Comparison of ENCODE assay signal across 22 cellular contexts in the genomic region with DNA sequence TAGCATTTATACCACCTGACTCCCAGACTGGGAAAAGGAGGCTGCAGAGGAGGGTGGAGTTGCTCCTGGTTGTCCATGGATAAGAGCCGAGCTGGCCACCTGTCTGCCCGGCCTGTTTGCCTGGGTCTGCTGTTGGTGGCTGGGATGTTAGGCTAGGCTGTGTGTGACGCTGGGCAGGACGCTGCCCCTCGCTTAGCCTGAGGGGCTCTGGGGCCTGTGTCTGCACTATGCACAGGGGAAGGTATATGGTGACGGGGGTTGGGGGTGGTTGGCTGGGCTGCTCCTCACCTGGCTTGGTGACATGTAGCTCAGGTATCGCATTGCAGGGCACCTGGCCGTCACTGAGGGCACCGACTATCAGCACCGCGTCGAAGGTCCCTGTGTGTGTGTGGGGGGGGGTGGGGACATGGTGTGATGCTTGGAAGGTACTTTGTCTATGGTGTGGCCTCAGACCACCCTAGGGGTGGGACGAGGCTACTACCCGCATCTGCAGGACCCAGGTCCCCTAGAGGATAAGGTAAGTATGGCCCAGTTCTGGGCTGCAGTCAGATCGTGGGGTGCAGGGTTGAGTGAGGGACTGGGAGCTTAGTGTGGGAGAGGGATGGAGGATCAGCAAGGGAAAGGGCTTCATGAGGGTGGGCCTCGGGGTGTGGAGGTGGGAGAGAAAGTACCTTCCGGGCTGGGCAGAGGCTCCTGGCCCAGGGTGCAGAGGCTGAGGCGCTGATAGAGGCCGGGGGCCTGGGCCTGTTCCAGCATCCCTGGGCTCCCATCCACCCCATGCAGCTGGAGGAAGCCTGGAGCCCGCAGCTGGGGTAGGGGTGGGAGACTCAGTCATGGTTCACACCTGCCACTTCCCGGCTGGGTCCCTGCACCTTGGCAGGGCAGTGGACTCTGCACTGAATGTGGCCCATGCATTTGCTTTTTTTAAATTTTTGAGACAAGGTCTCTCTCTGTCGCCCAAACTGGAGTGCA. TPM values are rescaled to one million over a fixed set of nuclear protein-coding genes. Genes with fewer than 3 reads are reported as not detected.
DNase-seq lines count a peak whose midpoint lies in the region; TF ChIP-seq lines count a peak whose summit lies in the region.
"Had no signal": no experiment of that assay in that cellular context is flagged by ENCODE, and none has a peak within 500 bp of the region (broad histone marks: within the 10 kb centered on the region; RNA-seq: fewer than 3 reads in every experiment).

No MANE protein-coding gene starts in this region.

- H3K9me3 Mint-ChIP-seq in T-helper 1 cell treated with Interleukin-12 subunit alpha and Interleukin-12 subunit beta and Interleukin-4 antibody, amounts not matched to agents 30 μg/mL and 1 μg/mL, for 36 hours = no peaks in the 10 kb centered on the region
- no peaks in the 10 kb centered on the region for H3K9me3 Mint-ChIP-seq in endothelial cell (ENCODE audit: unreplicated experiment)
- H3K9me3 Mint-ChIP-seq in progenitor cell of endocrine pancreas (ENCODE audit: low read depth) = no peaks in the 10 kb centered on the region
- H3K9me3 Mint-ChIP-seq: stimulated activated memory B cell treated with anti-CD40 and anti-IgM and Interleukin-4, amounts not matched to agents 10 μg/mL and 1 μg/mL and 100 μg/mL, for 72 hours had no signal

- no peaks in the 10 kb centered on the region for H3F3A ChIP-seq in Loucy (ENCODE audit: low read depth)

- H3K9me2 ChIP-seq in Loucy (replicated peaks; ENCODE audit: low read depth, low read length) = no peaks in the 10 kb centered on the region

- H3K27me3 ChIP-seq in Loucy (ENCODE audit: insufficient read depth, low read length, poor library complexity, severe bottlenecking) (no peaks in the 10 kb centered on the region), spleen (replicated peaks in 1 of 7) (no peaks in the 10 kb centered on the region)
- H3K27me3 ChIP-seq: esophagus squamous epithelium, sigmoid colon had no signal

- H3K4me1 Mint-ChIP-seq in T-helper 1 cell treated with Interleukin-12 subunit alpha and Interleukin-12 subunit beta and Interleukin-4 antibody, amounts not matched to agents 30 μg/mL and 1 μg/mL, for 36 hours (ENCODE audit: low read depth) = peaks cover 4% of the 10 kb centered on the region
- peaks cover 16% of the 10 kb centered on the region for H3K4me1 Mint-ChIP-seq in endothelial cell (ENCODE audit: unreplicated experiment)
- peaks cover 18% of the 10 kb centered on the region for H3K4me1 Mint-ChIP-seq in progenitor cell of endocrine pancreas (ENCODE audit: low read depth)

- no peak overlapping the region for H2AFZ ChIP-seq in Loucy (ENCODE audit: low read length)

- H3K4me1 ChIP-seq in Loucy (ENCODE audit: insufficient read depth, low read length, poor library complexity, severe bottlenecking) (peaks cover 17% of the 10 kb centered on the region), spleen (peaks cover 0 to 36% (median 23%) of the 10 kb centered on the region in 6 donors)

- no peaks in the 10 kb centered on the region for H3K9me3 ChIP-seq in Loucy (ENCODE audit: insufficient read depth, low read depth, low read length)
- no peaks in the 10 kb centered on the region for H3K9me3 ChIP-seq in spleen
- H3K9me3 ChIP-seq: esophagus squamous epithelium, sigmoid colon had no signal

- peak; percentile 51 for TF ChIP-seq CTCF in Loucy (conservative IDR thresholded peaks at IDR 0.05; ENCODE audit: low read length)
- peak; percentile 49 for TF ChIP-seq CTCF in endothelial cell (IDR thresholded peaks at IDR 0.05; ENCODE audit: unreplicated experiment)
- TF ChIP-seq CTCF in progenitor cell of endocrine pancreas (IDR thresholded peaks at IDR 0.05; ENCODE audit: unreplicated experiment) = peak; percentile 42
- no peak for TF ChIP-seq CTCF in spleen (IDR thresholded peaks at IDR 0.05 in 8 of 11, conservative IDR thresholded peaks at IDR 0.05 in 3 of 11)

- no peaks in the 10 kb centered on the region for H3K79me2 ChIP-seq in Loucy (ENCODE audit: insufficient read depth, low read length)

- H3K4me3 Mint-ChIP-seq in T-helper 1 cell treated with Interleukin-12 subunit alpha and Interleukin-12 subunit beta and Interleukin-4 antibody, amounts not matched to agents 30 μg/mL and 1 μg/mL, for 36 hours = peak overlapping the region; percentile 34
- no peak overlapping the region for H3K4me3 Mint-ChIP-seq in endothelial cell (ENCODE audit: unreplicated experiment)
- no peak overlapping the region for H3K4me3 Mint-ChIP-seq in progenitor cell of endocrine pancreas (ENCODE audit: low read depth)

- WGBS in spleen, 5 donors = 90 to 94% (median 92%) methylated on average over 22 of the region's 22 CpGs

- H3K9ac ChIP-seq in Loucy (ENCODE audit: low read depth, low read length, poor library complexity, severe bottlenecking) = no peak overlapping the region

- H3K4me2 ChIP-seq in Loucy (ENCODE audit: low read depth, low read length, poor library complexity, severe bottlenecking) = no peak overlapping the region

- H3K36me3 ChIP-seq in Loucy (ENCODE audit: insufficient read depth, low read length) = no peaks in the 10 kb centered on the region
- H3K36me3 ChIP-seq in spleen = no peaks in the 10 kb centered on the region
- H3K36me3 ChIP-seq: esophagus squamous epithelium, sigmoid colon had no signal

- H4K20me1 ChIP-seq in Loucy (ENCODE audit: insufficient read depth, low read length, poor library complexity, severe bottlenecking) = no peaks in the 10 kb centered on the region

- intact Hi-C loops in posterior vena cava (cut with DNase I) = no loop called here
- intact Hi-C loops in spleen (cut with DNase I; ENCODE audit: low total_unique reads) = no loop called here

- no peak overlapping the region for H3K27ac Mint-ChIP-seq in T-helper 1 cell treated with Interleukin-12 subunit alpha and Interleukin-12 subunit beta and Interleukin-4 antibody, amounts not matched to agents 30 μg/mL and 1 μg/mL, for 36 hours
- no peak overlapping the region for H3K27ac Mint-ChIP-seq in endothelial cell (ENCODE audit: unreplicated experiment)
- H3K27ac Mint-ChIP-seq in progenitor cell of endocrine pancreas = peak overlapping the region; percentile 13
- H3K27ac Mint-ChIP-seq: stimulated activated memory B cell treated with anti-CD40 and anti-IgM and Interleukin-4, amounts not matched to agents 10 μg/mL and 1 μg/mL and 100 μg/mL, for 72 hours had no signal

- H3K36me3 Mint-ChIP-seq in T-helper 1 cell treated with Interleukin-12 subunit alpha and Interleukin-12 subunit beta and Interleukin-4 antibody, amounts not matched to agents 30 μg/mL and 1 μg/mL, for 36 hours (ENCODE audit: low read depth) = no peaks in the 10 kb centered on the region
- no peaks in the 10 kb centered on the region for H3K36me3 Mint-ChIP-seq in endothelial cell (ENCODE audit: low read depth, unreplicated experiment)
- H3K36me3 Mint-ChIP-seq in progenitor cell of endocrine pancreas (ENCODE audit: insufficient read depth) = no peaks in the 10 kb centered on the region
- H3K36me3 Mint-ChIP-seq: stimulated activated memory B cell treated with anti-CD40 and anti-IgM and Interleukin-4, amounts not matched to agents 10 μg/mL and 1 μg/mL and 100 μg/mL, for 72 hours had no signal

- H3K27ac ChIP-seq in spleen = no peak overlapping the region
- H3K27ac ChIP-seq: sigmoid colon had no signal

- peaks cover 13% of the 10 kb centered on the region for H3K27me3 Mint-ChIP-seq in T-helper 1 cell treated with Interleukin-12 subunit alpha and Interleukin-12 subunit beta and Interleukin-4 antibody, amounts not matched to agents 30 μg/mL and 1 μg/mL, for 36 hours (ENCODE audit: low read depth)
- H3K27me3 Mint-ChIP-seq in endothelial cell (ENCODE audit: unreplicated experiment) (peaks cover 11% of the 10 kb centered on the region), progenitor cell of endocrine pancreas (no peaks in the 10 kb centered on the region)
- H3K27me3 Mint-ChIP-seq: stimulated activated memory B cell treated with anti-CD40 and anti-IgM and Interleukin-4, amounts not matched to agents 10 μg/mL and 1 μg/mL and 100 μg/mL, for 72 hours had no signal

- H3K4me3 ChIP-seq in Loucy (ENCODE audit: low read length, poor library complexity, severe bottlenecking) (no peak overlapping the region), spleen (no peak overlapping the region)
- H3K4me3 ChIP-seq: esophagus squamous epithelium, sigmoid colon had no signal

- no peak for DNase-seq in T-helper 1 cell
- no peak for DNase-seq in endothelial cell (ENCODE audit: low spot score)
- no peak for DNase-seq in progenitor cell of endocrine pancreas (ENCODE audit: low spot score, unreplicated experiment)
- DNase-seq in posterior vena cava (ENCODE audit: low spot score) = no peak
- no peak for DNase-seq in stimulated activated CD4-positive, alpha-beta T cell treated with anti-CD3 and anti-CD28 coated beads, Interleukin-4, amount 100 ng/mL, for 24 hours
- no peak for DNase-seq in spleen
- DNase-seq: activated CD4-positive, alpha-beta T cell treated with anti-CD3 and anti-CD28 coated beads, Interleukin-2, amount 50 U/mL, for 1 hour; activated T-cell treated with anti-CD3 and anti-CD28 coated beads, Interleukin-2, amount 50 U/mL, for 48 hours; amygdala; cortex of kidney; esophagus squamous epithelium; hypothalamus; NCI-H2081; NCI-H774; sigmoid colon; T1000 had no signal

- no peak for TF ChIP-seq POLR2A in spleen (IDR thresholded peaks at IDR 0.05)

RNA-seq across cellular contexts. Expression of gene METTL27, which starts 2.3 kb away (rescaled TPM):
- 6.1 TPM for total RNA-seq in endothelial cell (ENCODE audit: unreplicated experiment)
- total RNA-seq in progenitor cell of endocrine pancreas = 13.3 and 13.5 TPM in 2 replicates
- total RNA-seq in posterior vena cava = 1 to 10 TPM in 1 of 2 donors, under 1 TPM in 1; 0.90 to 5.1 TPM
- total RNA-seq in spleen = 1 to 10 TPM; 1.4 to 8.5 (median 4.4) TPM
- 1 to 10 TPM in 1 of 3 donors, under 1 TPM in 2; 0.59 to 2.6 (median 0.67) TPM for polyA plus RNA-seq in spleen

RNA-seq across cellular contexts. Expression of gene CLDN4, which starts 9.2 kb away (rescaled TPM):
- total RNA-seq in endothelial cell (ENCODE audit: unreplicated experiment) (1.6 TPM), progenitor cell of endocrine pancreas (172 and 183 TPM in 2 replicates), posterior vena cava (under 1 TPM; 0.38 to 0.97 TPM), spleen (1 to 10 TPM in 1 of 7 donors, under 1 TPM in 5, not detected in 1; 0.13 to 1.0 (median 0.24) TPM)
- polyA plus RNA-seq in spleen = under 1 TPM; 0.33 to 0.77 (median 0.39) TPM
- total RNA-seq: Right ventricle myocardium inferior had no signal

RNA-seq across cellular contexts. Expression of gene TMEM270, which starts 20.9 kb away (rescaled TPM):
- total RNA-seq in endothelial cell (ENCODE audit: unreplicated experiment) (not detected), progenitor cell of endocrine pancreas (not detected in 2 replicates), posterior vena cava (not detected), spleen (not detected)
- not detected for polyA plus RNA-seq in spleen
- total RNA-seq: esophagus squamous epithelium, liver, Right ventricle myocardium inferior, sigmoid colon, urinary bladder had no signal

Comparison
In these comparisons a context has a peak if more than half of its experiments do, and no peak if none do; other contexts are left out.
1. CTCF ChIP-seq: peak in Loucy (single experiment), endothelial cell (single experiment) and progenitor cell of endocrine pancreas (single experiment); none in spleen (0 of 11).
2. RNA of gene CLDN4, which starts 9.2 kb away (total RNA-seq): 172 to 183 TPM in progenitor cell of endocrine pancreas; 1.6 TPM in endothelial cell (single experiment), 0.38 to 0.97 TPM in posterior vena cava and 0.13 to 1.0 TPM in spleen; every median in the first group is over 10 times any median in the second.